In the genomic region with DNA sequence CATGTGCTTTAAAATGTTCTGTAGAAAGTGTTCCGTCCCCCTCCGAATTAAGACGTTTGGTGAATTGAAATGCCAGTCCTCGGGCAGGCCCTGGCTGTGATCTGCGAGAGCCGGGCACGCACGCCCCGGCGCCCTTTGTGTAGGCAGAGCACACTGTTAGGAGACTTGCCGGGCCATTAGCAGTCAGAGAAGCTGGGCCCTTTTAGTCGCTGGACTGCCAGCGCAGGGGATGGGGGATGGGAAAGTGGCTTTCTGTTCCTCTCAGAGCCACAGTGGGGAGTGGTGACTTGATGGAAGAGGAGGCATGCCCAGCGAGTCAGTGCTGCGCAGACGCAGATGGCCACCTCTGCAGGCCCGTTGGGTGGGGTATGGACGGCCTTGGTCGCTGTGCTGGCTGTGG, we compare ENCODE assay signal across 16 cellular contexts. TPM values are rescaled to one million over a fixed set of nuclear protein-coding genes. Genes with fewer than 3 reads are reported as not detected.
DNase-seq lines count a peak whose midpoint lies in the region; ATAC-seq and TF ChIP-seq lines count a peak whose summit lies in the region.
"Had no signal": no experiment of that assay in that cellular context is flagged by ENCODE, and none has a peak within 500 bp of the region (broad histone marks: within the 10 kb centered on the region; RNA-seq: fewer than 3 reads in every experiment).

No MANE protein-coding gene starts in this region.

- in situ Hi-C loops in G401 (cut with HindIII; ENCODE audit: low sequenced_read_pairs), result no loop called here

- no peak for ATAC-seq in left lobe of liver
- no peak for ATAC-seq in HG02852 (IDR thresholded peaks at IDR 0.05; ENCODE audit: unreplicated experiment)
- ATAC-seq: WTC11 had no signal

- no peak for TF ChIP-seq POLR2A in adrenal gland (IDR thresholded peaks at IDR 0.05)

- H3K4me1 ChIP-seq in adrenal gland (replicated peaks in 1 of 2) (peaks cover 13 to 34% of the 10 kb centered on the region in 2 donors), osteoblast (ENCODE audit: insufficient read depth, low read length) (peaks cover 13% of the 10 kb centered on the region)

- TF ChIP-seq CTCF in adrenal gland (IDR thresholded peaks at IDR 0.05) (no peak), osteoblast (IDR thresholded peaks at IDR 0.05; ENCODE audit: extremely low read depth, low read depth, low read length) (no peak)

- no peak overlapping the region for H3K4me2 ChIP-seq in osteoblast (ENCODE audit: insufficient read depth, low read length)

- H3K36me3 ChIP-seq in adrenal gland (replicated peaks in 1 of 2), result no peaks in the 10 kb centered on the region
- H3K36me3 ChIP-seq in osteoblast (ENCODE audit: insufficient read depth, low read length), result no peaks in the 10 kb centered on the region

- no peaks in the 10 kb centered on the region for H4K20me1 ChIP-seq in osteoblast (ENCODE audit: insufficient read depth, low read length)

- no peak overlapping the region for H3K4me3 ChIP-seq in adrenal gland
- no peak overlapping the region for H3K4me3 ChIP-seq in osteoblast (ENCODE audit: insufficient read depth, low read length)

- DNase-seq in G401 (ENCODE audit: low spot score) (peak; percentile 17), adrenal gland (peak in 4 of 7 donors; percentile 46 to 53 (median 48)), left lobe of liver (ENCODE audit: low spot score) (peak; percentile 51), posterior cingulate gyrus (peak; percentile 30 to 91 (median 53)), SHP77 (lab: John Stamatoyannopoulos, UW) (no peak), EL (no peak), osteoblast (ENCODE audit: insufficient read length, low spot score, missing footprints) (no peak)
- DNase-seq: activated T-cell treated with anti-CD3 and anti-CD28 coated beads for 4 hours; effector memory CD4-positive, alpha-beta T cell; Kasumi-1; NCI-H2107; NK-92 treated with Interleukin-12 subunit alpha and Interleukin-12 subunit beta, amount 100 ng/mL, for 24 hours; stimulated activated CD4-positive, alpha-beta T cell treated with anti-CD3 and anti-CD28 coated beads, Interleukin-2, amount 100 ng/mL, for 48 hours; stimulated activated naive B cell treated with anti-CD40 and anti-IgM and Interleukin-4, amounts not matched to agents 10 μg/mL and 1 μg/mL and 100 μg/mL, for 72 hours had no signal

- intact Hi-C loops in adrenal gland (cut with DNase I), result no loop called here
- intact Hi-C loops in posterior cingulate gyrus (cut with DNase I), result loop anchor here (5.0 kb wide), 1 partner anchor 45 kb away; no protein-coding TSS in a partner anchor

- no peak overlapping the region for H2AFZ ChIP-seq in osteoblast (ENCODE audit: low read length)

- H3K27me3 ChIP-seq in adrenal gland (no peaks in the 10 kb centered on the region), osteoblast (ENCODE audit: insufficient read depth, low read length) (peaks cover 36% of the 10 kb centered on the region)

- no peak overlapping the region for H3K27ac ChIP-seq in adrenal gland
- no peak overlapping the region for H3K27ac ChIP-seq in osteoblast (ENCODE audit: low read depth, low read length)

- WGBS in adrenal gland, 4 donors, result 73 to 94% (median 82%) methylated on average over 14 to 19 of the region's 19 CpGs

- H3K79me2 ChIP-seq in osteoblast (ENCODE audit: insufficient read depth, low read length), result no peaks in the 10 kb centered on the region

- H3K9me3 ChIP-seq in adrenal gland (replicated peaks in 1 of 3), result no peaks in the 10 kb centered on the region
- H3K9me3 ChIP-seq in osteoblast (ENCODE audit: low read depth, low read length), result no peaks in the 10 kb centered on the region

RNA-seq across cellular contexts. Expression of a gene that starts 2.2 kb away (rescaled TPM):
- total RNA-seq in G401 (2014; rRNA removed; shearing (Covaris generic)), result 0.25 and 0.58 TPM in 2 replicates
- 10 to 100 TPM in 5 of 8 donors, 1 to 10 TPM in 3; 2.3 to 17.1 (median 14.2) TPM for total RNA-seq in adrenal gland
- polyA plus RNA-seq in adrenal gland, result 1 to 10 TPM; 1.2 to 2.1 (median 1.6) TPM
- 0.40 TPM for total RNA-seq in left lobe of liver
- 3.3 and 3.5 TPM in 2 replicates for total RNA-seq in osteoblast

Comparison
In these comparisons a context has a peak if more than half of its experiments do, and no peak if none do; other contexts are left out.
1. DNase-seq: peak in G401 (single experiment), adrenal gland (4 of 7), left lobe of liver (single experiment) and posterior cingulate gyrus (10 of 10); none in SHP77 (0 of 2), EL (single experiment) and osteoblast (single experiment).